In genomic region chr20:22411568-22412450, GRCh38 we compare ENCODE assay signal across 15 cellular contexts.
DNase-seq lines count a peak whose midpoint lies in the region; ATAC-seq and TF ChIP-seq lines count a peak whose summit lies in the region.
"Had no signal": no experiment of that assay in that cellular context is flagged by ENCODE, and none has a peak within 500 bp of the region (broad histone marks: within the 10 kb centered on the region; RNA-seq: fewer than 3 reads in every experiment).

No MANE protein-coding gene starts in this region.

- no peak for TF ChIP-seq POLR2A in stomach (IDR thresholded peaks at IDR 0.05)

- no peak overlapping the region for H3K27ac Mint-ChIP-seq in activated T-cell treated with anti-CD3 and anti-CD28 coated beads, Interleukin-2, amount 50 U/mL, for 24 hours
- no peak overlapping the region for H3K27ac Mint-ChIP-seq in activated naive CD4-positive, alpha-beta T cell treated with anti-CD3 and anti-CD28 coated beads, Interleukin-2, amount 50 U/mL, for 72 hours
- no peak overlapping the region for H3K27ac Mint-ChIP-seq in CD4-positive, alpha-beta memory T cell
- H3K27ac Mint-ChIP-seq: HFFc6, nephron progenitor cell had no signal

- no peak for TF ChIP-seq EP300 in stomach (IDR thresholded peaks at IDR 0.05)

- no peak overlapping the region for H3K4me3 Mint-ChIP-seq in activated T-cell treated with anti-CD3 and anti-CD28 coated beads, Interleukin-2, amount 50 U/mL, for 24 hours
- H3K4me3 Mint-ChIP-seq in CD4-positive, alpha-beta memory T cell = no peak overlapping the region
- H3K4me3 Mint-ChIP-seq: central memory CD8-positive, alpha-beta T cell; HFFc6; nephron progenitor cell had no signal

- H3K27me3 Mint-ChIP-seq in activated T-cell treated with anti-CD3 and anti-CD28 coated beads, Interleukin-2, amount 50 U/mL, for 24 hours = no peaks in the 10 kb centered on the region
- no peaks in the 10 kb centered on the region for H3K27me3 Mint-ChIP-seq in CD4-positive, alpha-beta memory T cell
- H3K27me3 Mint-ChIP-seq: central memory CD8-positive, alpha-beta T cell had no signal

- TF ChIP-seq CTCF in stomach (IDR thresholded peaks at IDR 0.05) = no peak

- peak overlapping the region; percentile 18 to 78 (median 68) for H3K27ac ChIP-seq in stomach
- no peak overlapping the region for H3K27ac ChIP-seq in CD4-positive, alpha-beta memory T cell (ENCODE audit: low read depth, low read length)
- H3K27ac ChIP-seq: HL-60, uterus had no signal

- H3K9me3 ChIP-seq in adipocyte (ENCODE audit: control insufficient read depth, low read length) (no peaks in the 10 kb centered on the region), stomach (no peaks in the 10 kb centered on the region)
- H3K9me3 ChIP-seq in CD4-positive, alpha-beta memory T cell (ENCODE audit: control insufficient read depth in 1 of 2, low read length in 2 of 2) = no peaks in the 10 kb centered on the region
- H3K9me3 ChIP-seq: uterus had no signal

- no peaks in the 10 kb centered on the region for H3K36me3 Mint-ChIP-seq in activated T-cell treated with anti-CD3 and anti-CD28 coated beads, Interleukin-2, amount 50 U/mL, for 24 hours (ENCODE audit: low read depth)
- no peaks in the 10 kb centered on the region for H3K36me3 Mint-ChIP-seq in activated naive CD4-positive, alpha-beta T cell treated with anti-CD3 and anti-CD28 coated beads, Interleukin-2, amount 50 U/mL, for 72 hours
- H3K36me3 Mint-ChIP-seq in CD4-positive, alpha-beta memory T cell = no peaks in the 10 kb centered on the region

- no peaks in the 10 kb centered on the region for H3K9me3 Mint-ChIP-seq in activated T-cell treated with anti-CD3 and anti-CD28 coated beads, Interleukin-2, amount 50 U/mL, for 24 hours
- H3K9me3 Mint-ChIP-seq in activated naive CD4-positive, alpha-beta T cell treated with anti-CD3 and anti-CD28 coated beads, Interleukin-2, amount 50 U/mL, for 72 hours = peaks cover 11 to 17% of the 10 kb centered on the region in 2 donors
- peaks cover under 1 to 17% (median 8%) of the 10 kb centered on the region in 8 donors for H3K9me3 Mint-ChIP-seq in CD4-positive, alpha-beta memory T cell
- H3K9me3 Mint-ChIP-seq: nephron progenitor cell had no signal

- H3K4me3 ChIP-seq in adipocyte (ENCODE audit: low read length) (peak overlapping the region; percentile 28), stomach (no peak overlapping the region)
- H3K4me3 ChIP-seq in CD4-positive, alpha-beta memory T cell (ENCODE audit: low read length in 2 of 2) = no peak overlapping the region
- H3K4me3 ChIP-seq: uterus had no signal

- DNase-seq in HK-2 (ENCODE audit: unreplicated experiment) (peak; percentile 73), adipocyte (ENCODE audit: low read depth) (peak; percentile 21), inferior parietal cortex (ENCODE audit: extremely low spot score) (peak; percentile 13), stomach (peak; percentile 51), NCI-H2196 treated with DMSO at 0.1 percent for 48 hours (lab: John Stamatoyannopoulos, UW; ENCODE audit: unreplicated experiment) (no peak)
- no peak for DNase-seq in activated T-cell treated with anti-CD3 and anti-CD28 coated beads, Interleukin-2, amount 50 U/mL, for 24 hours
- DNase-seq in activated naive CD4-positive, alpha-beta T cell treated with anti-CD3 and anti-CD28 coated beads, Interleukin-2, amount 50 U/mL, for 72 hours (ENCODE audit: low spot score in 2 of 2) = no peak
- no peak for DNase-seq in CD4-positive, alpha-beta memory T cell
- DNase-seq: activated CD8-positive, alpha-beta memory T cell treated with anti-CD3 and anti-CD28 coated beads, Interleukin-2, amount 50 U/mL, for 4 hours; HFFc6; NCI-H2081 treated with DMSO at 0.1 percent for 48 hours; nephron progenitor cell had no signal

- H3K27me3 ChIP-seq in adipocyte (replicated peaks; ENCODE audit: control insufficient read depth, insufficient read depth, low read length) = no peaks in the 10 kb centered on the region
- H3K27me3 ChIP-seq in stomach = no peaks in the 10 kb centered on the region
- H3K27me3 ChIP-seq in CD4-positive, alpha-beta memory T cell (ENCODE audit: insufficient read depth, low read length) = no peaks in the 10 kb centered on the region
- H3K27me3 ChIP-seq: uterus had no signal

- POLR2A ChIA-PET in CD4-positive, alpha-beta memory T cell (lab: Charles Lee; ENCODE audit: partially characterized antibody) = no interaction called here

- CTCF ChIA-PET in CD4-positive, alpha-beta memory T cell (lab: Charles Lee; ENCODE audit: partially characterized antibody) = no interaction called here

- H3K36me3 ChIP-seq in adipocyte (ENCODE audit: control insufficient read depth, insufficient read depth, low read length, severe bottlenecking) (no peaks in the 10 kb centered on the region), stomach (no peaks in the 10 kb centered on the region)
- no peaks in the 10 kb centered on the region for H3K36me3 ChIP-seq in CD4-positive, alpha-beta memory T cell (ENCODE audit: insufficient read depth, low read length)
- H3K36me3 ChIP-seq: uterus had no signal

- 46 to 56% (median 48%) methylated on average over 13 of the region's 13 CpGs for WGBS in stomach, 5 donors

- ATAC-seq in activated naive CD4-positive, alpha-beta T cell treated with anti-CD3 and anti-CD28 coated beads, Interleukin-2, amount 50 U/mL, for 72 hours = no peak

- peak overlapping the region; percentile 8 for H3K9ac ChIP-seq in adipocyte (ENCODE audit: low read length)

- no peaks in the 10 kb centered on the region for H3K4me1 Mint-ChIP-seq in activated T-cell treated with anti-CD3 and anti-CD28 coated beads, Interleukin-2, amount 50 U/mL, for 24 hours (ENCODE audit: low read depth)
- no peaks in the 10 kb centered on the region for H3K4me1 Mint-ChIP-seq in CD4-positive, alpha-beta memory T cell
- H3K4me1 Mint-ChIP-seq: central memory CD8-positive, alpha-beta T cell had no signal

- peaks cover 41% of the 10 kb centered on the region for H3K4me1 ChIP-seq in adipocyte (ENCODE audit: control insufficient read depth, insufficient read depth, low read length)
- peaks cover 11 to 22% (median 17%) of the 10 kb centered on the region in 4 donors for H3K4me1 ChIP-seq in stomach
- no peaks in the 10 kb centered on the region for H3K4me1 ChIP-seq in CD4-positive, alpha-beta memory T cell (ENCODE audit: insufficient read depth, low read length)
- H3K4me1 ChIP-seq: uterus had no signal

- intact Hi-C loops in stomach (cut with DNase I; ENCODE audit: low total_unique reads) = no loop called here
- intact Hi-C loops in CD4-positive, alpha-beta memory T cell (cut with micrococcal nuclease) = no loop called here

Comparison
In these comparisons a context has a peak if more than half of its experiments do, and no peak if none do; other contexts are left out.
1. DNase-seq: peak in HK-2 (single experiment), adipocyte (single experiment), inferior parietal cortex (single experiment) and stomach (single experiment); none in NCI-H2196 treated with DMSO at 0.1 percent for 48 hours (single experiment), activated T-cell treated with anti-CD3 and anti-CD28 coated beads, Interleukin-2, amount 50 U/mL, for 24 hours (single experiment), activated naive CD4-positive, alpha-beta T cell treated with anti-CD3 and anti-CD28 coated beads, Interleukin-2, amount 50 U/mL, for 72 hours (0 of 2) and CD4-positive, alpha-beta memory T cell (0 of 5).